In the genomic region with DNA sequence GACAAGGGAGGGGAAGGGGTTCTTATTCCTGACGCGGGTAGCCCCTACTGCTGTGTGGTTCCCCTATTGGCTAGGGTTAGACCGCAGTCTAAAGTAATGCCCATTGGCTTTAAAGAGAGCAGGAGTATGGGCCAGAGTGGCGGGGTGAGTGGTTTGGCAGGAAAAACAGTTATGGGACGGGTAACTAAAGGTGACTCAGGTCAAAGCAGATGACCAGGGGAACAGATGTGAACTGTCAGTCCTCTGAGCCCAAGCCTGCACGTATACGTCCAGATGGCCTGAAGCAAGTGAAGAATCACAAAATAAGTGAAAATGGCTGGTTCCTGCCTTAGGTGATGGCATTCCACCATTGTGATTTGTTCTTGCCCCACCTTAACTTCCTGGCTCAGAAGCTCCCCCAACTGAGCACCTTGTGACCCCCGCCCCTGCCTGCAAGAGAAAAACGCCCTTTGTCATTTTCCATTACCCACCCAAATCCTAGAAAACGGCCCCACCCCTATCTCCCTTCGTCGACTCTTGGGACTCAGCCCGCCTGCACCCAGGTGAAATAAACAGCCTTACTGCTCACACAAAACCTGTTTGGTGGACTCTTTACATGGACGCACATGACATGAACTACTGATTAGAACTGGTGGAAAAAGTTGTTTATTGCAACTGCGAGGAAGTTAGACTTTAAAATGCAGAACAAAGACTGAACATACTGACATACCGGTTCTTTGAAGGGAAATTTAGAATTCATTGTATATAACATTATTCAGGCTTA, we compare ENCODE assay signal across 6 cellular contexts.
DNase-seq lines count a peak whose midpoint lies in the region; TF ChIP-seq lines count a peak whose summit lies in the region.

No MANE protein-coding gene starts in this region.

- H3K36me3 ChIP-seq in neutrophil: no peaks in the 10 kb centered on the region

- H3K9me3 ChIP-seq in neutrophil: no peaks in the 10 kb centered on the region

- peak overlapping the region; percentile 65 for H3K27ac ChIP-seq in neutrophil

- DNase-seq in NCI-H345 treated with DMSO at 0.1 percent for 48 hours (lab: John Stamatoyannopoulos, UW; ENCODE audit: unreplicated experiment) (peak; percentile 25), NCI-H345 (lab: John Stamatoyannopoulos, UW) (no peak), cardiac fibroblast (ENCODE audit: low read depth in 2 of 2) (no peak), amniotic stem cell (lab: John Stamatoyannopoulos, UW) (no peak), hepatic stellate cell (ENCODE audit: low spot score) (no peak)

- H3K27me3 ChIP-seq in neutrophil: no peaks in the 10 kb centered on the region

- H3K4me3 ChIP-seq in cardiac fibroblast (replicated peaks in 1 of 2; ENCODE audit: low read depth in 2 of 2, low read length in 2 of 2) (peak overlapping the region; percentile 50 to 69), neutrophil (ENCODE audit: low read depth in 1 of 2, low read length in 1 of 2) (peak overlapping the region; percentile 76)

- no peak for TF ChIP-seq CTCF in cardiac fibroblast (IDR thresholded peaks at IDR 0.05; ENCODE audit: low read depth, low read length)
- TF ChIP-seq CTCF in neutrophil (IDR thresholded peaks at IDR 0.05): no peak

- peaks cover 12% of the 10 kb centered on the region in 2 experiments for H3K4me1 ChIP-seq in neutrophil (ENCODE audit: control insufficient read depth in 1 of 2, insufficient read depth in 1 of 2, low read depth in 1 of 2, low read length in 1 of 2)
